In genomic region chr1:62539028-62539447, GRCh38 we compare ENCODE assay signal across 34 cellular contexts. TPM values are rescaled to one million over a fixed set of nuclear protein-coding genes. Genes with fewer than 3 reads are reported as not detected.
"Had no signal": no experiment of that assay in that cellular context is flagged by ENCODE, and none has a peak within 500 bp of the region (broad histone marks: within the 10 kb centered on the region; RNA-seq: fewer than 3 reads in every experiment).

No MANE protein-coding gene starts in this region.

- H3K27ac ChIP-seq: epithelial cell of prostate, gastrocnemius medialis, hepatocyte, ovary, right lobe of liver, thoracic aorta, vagina had no signal

- H3K4me1 Mint-ChIP-seq: activated CD4-positive, alpha-beta T cell treated with anti-CD3 and anti-CD28 coated beads for 36 hours; activated CD8-positive, alpha-beta memory T cell treated with anti-CD3 and anti-CD28 coated beads, Interleukin-2, amount 10 ng/mL, durations not matched to agents 7 days and 5 days; activated naive CD4-positive, alpha-beta T cell treated with anti-CD3 and anti-CD28 coated beads, Interleukin-2, amount 50 U/mL, for 24 hours; activated naive CD8-positive, alpha-beta T cell treated with anti-CD3 and anti-CD28 coated beads, Interleukin-2, amount 50 U/mL, for 24 hours; central memory CD8-positive, alpha-beta T cell; mesothelial cell of epicardium; naive B cell; nephron progenitor cell; stimulated activated effector memory CD8-positive, alpha-beta T cell treated with anti-CD3 and anti-CD28 coated beads, Interleukin-12 subunit alpha, Interleukin-12 subunit beta, amount 100 ng/mL, for 72 hours had no signal

- H3K79me2 ChIP-seq: hepatocyte had no signal

- H3K27me3 ChIP-seq: gastrocnemius medialis, hepatocyte, ovary, right lobe of liver, vagina had no signal

- H3K36me3 ChIP-seq: ovary had no signal

- H3K4me2 ChIP-seq: hepatocyte had no signal

- H2AFZ ChIP-seq: hepatocyte had no signal

- H3K4me3 ChIP-seq: gastrocnemius medialis, hepatocyte, ovary, right lobe of liver, thoracic aorta, vagina had no signal

- H3K27me3 Mint-ChIP-seq: activated CD4-positive, alpha-beta T cell treated with anti-CD3 and anti-CD28 coated beads for 36 hours; activated CD8-positive, alpha-beta memory T cell treated with anti-CD3 and anti-CD28 coated beads, Interleukin-2, amount 10 ng/mL, durations not matched to agents 7 days and 5 days; activated naive CD4-positive, alpha-beta T cell treated with anti-CD3 and anti-CD28 coated beads, Interleukin-2, amount 50 U/mL, for 24 hours; activated naive CD8-positive, alpha-beta T cell treated with anti-CD3 and anti-CD28 coated beads, Interleukin-2, amount 50 U/mL, for 24 hours; central memory CD8-positive, alpha-beta T cell; naive B cell; progenitor cell of endocrine pancreas; stimulated activated naive CD8-positive, alpha-beta T cell treated with anti-CD3 and anti-CD28 coated beads, Interleukin-15, Interleukin-2, amounts not matched to agents 100 ng/mL and 50 ng/mL, for 24 hours; type B pancreatic cell had no signal

- H3K4me3 Mint-ChIP-seq: activated CD4-positive, alpha-beta T cell treated with anti-CD3 and anti-CD28 coated beads for 36 hours; activated CD8-positive, alpha-beta memory T cell treated with anti-CD3 and anti-CD28 coated beads, Interleukin-2, amount 10 ng/mL, durations not matched to agents 7 days and 5 days; activated CD8-positive, alpha-beta T cell treated with anti-CD3 and anti-CD28 coated beads, Interleukin-2, amount 10 ng/mL, durations not matched to agents 7 days and 5 days; activated naive CD4-positive, alpha-beta T cell treated with anti-CD3 and anti-CD28 coated beads, Interleukin-2, amount 50 U/mL, for 24 hours; activated naive CD8-positive, alpha-beta T cell treated with anti-CD3 and anti-CD28 coated beads, Interleukin-2, amount 50 U/mL, for 24 hours; central memory CD8-positive, alpha-beta T cell; mesothelial cell of epicardium; naive B cell; nephron progenitor cell; stimulated activated effector memory CD8-positive, alpha-beta T cell treated with anti-CD3 and anti-CD28 coated beads, Interleukin-12 subunit alpha, Interleukin-12 subunit beta, amount 100 ng/mL, for 72 hours; stimulated activated naive CD8-positive, alpha-beta T cell treated with anti-CD3 and anti-CD28 coated beads, Interleukin-15, Interleukin-2, amounts not matched to agents 100 ng/mL and 50 ng/mL, for 24 hours; T-helper 1 cell treated with Interleukin-12 subunit alpha and Interleukin-12 subunit beta and Interleukin-4 antibody, amounts not matched to agents 30 μg/mL and 1 μg/mL, for 36 hours; type B pancreatic cell had no signal

- H3K36me3 Mint-ChIP-seq: activated CD8-positive, alpha-beta memory T cell treated with anti-CD3 and anti-CD28 coated beads, Interleukin-2, amount 10 ng/mL, durations not matched to agents 7 days and 5 days; stimulated activated effector memory CD8-positive, alpha-beta T cell treated with anti-CD3 and anti-CD28 coated beads, Interleukin-12 subunit alpha, Interleukin-12 subunit beta, amount 100 ng/mL, for 72 hours had no signal

- H3K4me1 ChIP-seq: gastrocnemius medialis, right lobe of liver, vagina had no signal

- FAIRE-seq: bronchial epithelial cell, kidney had no signal

- H3K9me3 ChIP-seq: gastrocnemius medialis, ovary, right lobe of liver, thoracic aorta, vagina had no signal

- H3K9me3 Mint-ChIP-seq: activated naive CD4-positive, alpha-beta T cell treated with anti-CD3 and anti-CD28 coated beads, Interleukin-2, amount 50 U/mL, for 24 hours; activated naive CD8-positive, alpha-beta T cell treated with anti-CD3 and anti-CD28 coated beads, Interleukin-2, amount 50 U/mL, for 24 hours; activated T-helper 2 cell treated with anti-CD3 and anti-CD28 coated beads, Interferon-gamma antibody, Interleukin-2, Interleukin-4, amounts not matched to agents 10 μg/mL and 5 μg/mL and 100 μg/mL, durations not matched to agents 14 hours and 24 hours and 36 hours; central memory CD8-positive, alpha-beta T cell; mesothelial cell of epicardium; naive B cell; nephron progenitor cell; stimulated activated effector memory CD8-positive, alpha-beta T cell treated with anti-CD3 and anti-CD28 coated beads, Interleukin-12 subunit alpha, Interleukin-12 subunit beta, amount 100 ng/mL, for 72 hours; stimulated activated naive CD8-positive, alpha-beta T cell treated with anti-CD3 and anti-CD28 coated beads, Interleukin-15, Interleukin-2, amounts not matched to agents 100 ng/mL and 50 ng/mL, for 24 hours; T-helper 1 cell treated with Interleukin-12 subunit alpha and Interleukin-12 subunit beta and Interleukin-4 antibody, amounts not matched to agents 30 μg/mL and 1 μg/mL, for 36 hours; type B pancreatic cell had no signal

- ATAC-seq: activated CD4-positive, alpha-beta T cell treated with anti-CD3 and anti-CD28 coated beads for 36 hours; activated CD8-positive, alpha-beta memory T cell treated with anti-CD3 and anti-CD28 coated beads, Interleukin-2, amount 10 ng/mL, durations not matched to agents 7 days and 5 days; activated CD8-positive, alpha-beta T cell treated with anti-CD3 and anti-CD28 coated beads, Interleukin-2, amount 10 ng/mL, durations not matched to agents 7 days and 5 days; activated naive CD8-positive, alpha-beta T cell treated with anti-CD3 and anti-CD28 coated beads, Interleukin-2, amount 50 U/mL, for 24 hours; gastrocnemius medialis; left colon; right lobe of liver; stimulated activated effector memory CD8-positive, alpha-beta T cell treated with anti-CD3 and anti-CD28 coated beads, Interleukin-12 subunit alpha, Interleukin-12 subunit beta, amount 100 ng/mL, for 72 hours had no signal

- DNase-seq: activated CD4-positive, alpha-beta T cell treated with anti-CD3 and anti-CD28 coated beads for 36 hours; activated CD4-positive, CD25-positive, alpha-beta regulatory T cell; activated CD8-positive, alpha-beta memory T cell treated with anti-CD3 and anti-CD28 coated beads, Interleukin-2, amount 10 ng/mL, durations not matched to agents 7 days and 5 days; activated CD8-positive, alpha-beta T cell treated with anti-CD3 and anti-CD28 coated beads, Interleukin-2, amount 10 ng/mL, durations not matched to agents 7 days and 5 days; activated naive CD8-positive, alpha-beta T cell treated with anti-CD3 and anti-CD28 coated beads, Interleukin-2, amount 50 U/mL, for 24 hours; activated T-cell treated with anti-CD3 and anti-CD28 coated beads, Interleukin-2, amount 50 U/mL, for 48 hours; dermis blood vessel endothelial cell; effector CD4-positive, alpha-beta T cell; gastrocnemius medialis; glutamatergic neuron; kidney; left colon; naive B cell; nephron progenitor cell; ovary; right lobe of liver; stimulated activated CD4-positive, alpha-beta T cell treated with anti-CD3 and anti-CD28 coated beads, Interleukin-4, amount 100 ng/mL, for 24 hours; T-helper 9 cell had no signal

- H3K27ac Mint-ChIP-seq: activated CD4-positive, alpha-beta T cell treated with anti-CD3 and anti-CD28 coated beads for 36 hours; activated CD8-positive, alpha-beta memory T cell treated with anti-CD3 and anti-CD28 coated beads, Interleukin-2, amount 10 ng/mL, durations not matched to agents 7 days and 5 days; activated CD8-positive, alpha-beta T cell treated with anti-CD3 and anti-CD28 coated beads, Interleukin-2, amount 10 ng/mL, durations not matched to agents 7 days and 5 days; activated naive CD4-positive, alpha-beta T cell treated with anti-CD3 and anti-CD28 coated beads, Interleukin-2, amount 50 U/mL, for 24 hours; activated naive CD8-positive, alpha-beta T cell treated with anti-CD3 and anti-CD28 coated beads, Interleukin-2, amount 50 U/mL, for 24 hours; activated T-helper 2 cell treated with anti-CD3 and anti-CD28 coated beads, Interferon-gamma antibody, Interleukin-2, Interleukin-4, amounts not matched to agents 10 μg/mL and 5 μg/mL and 100 μg/mL, durations not matched to agents 14 hours and 24 hours and 36 hours; naive B cell; nephron progenitor cell; progenitor cell of endocrine pancreas; stimulated activated effector memory CD8-positive, alpha-beta T cell treated with anti-CD3 and anti-CD28 coated beads, Interleukin-12 subunit alpha, Interleukin-12 subunit beta, amount 100 ng/mL, for 72 hours; stimulated activated naive CD8-positive, alpha-beta T cell treated with anti-CD3 and anti-CD28 coated beads, Interleukin-15, Interleukin-2, amounts not matched to agents 100 ng/mL and 50 ng/mL, for 24 hours; T-helper 1 cell treated with Interleukin-12 subunit alpha and Interleukin-12 subunit beta and Interleukin-4 antibody, amounts not matched to agents 30 μg/mL and 1 μg/mL, for 36 hours; type B pancreatic cell had no signal

RNA-seq across cellular contexts. Expression of gene ANGPTL3, which starts 58.3 kb away (rescaled TPM):
- total RNA-seq: activated CD4-positive, alpha-beta T cell treated with anti-CD3 and anti-CD28 coated beads for 36 hours; activated CD8-positive, alpha-beta memory T cell treated with anti-CD3 and anti-CD28 coated beads, Interleukin-2, amount 10 ng/mL, durations not matched to agents 7 days and 5 days; activated CD8-positive, alpha-beta T cell treated with anti-CD3 and anti-CD28 coated beads, Interleukin-2, amount 10 ng/mL, durations not matched to agents 7 days and 5 days; activated T-helper 2 cell treated with anti-CD3 and anti-CD28 coated beads, Interferon-gamma antibody, Interleukin-2, Interleukin-4, amounts not matched to agents 10 μg/mL and 5 μg/mL and 100 μg/mL, durations not matched to agents 14 hours and 24 hours and 36 hours; bronchial epithelial cell; dermis blood vessel endothelial cell; left colon; mesothelial cell of epicardium; skeletal muscle tissue; subcutaneous adipose tissue; thoracic aorta; vagina had no signal
- polyA plus RNA-seq: ovary had no signal
